In the genomic region with DNA sequence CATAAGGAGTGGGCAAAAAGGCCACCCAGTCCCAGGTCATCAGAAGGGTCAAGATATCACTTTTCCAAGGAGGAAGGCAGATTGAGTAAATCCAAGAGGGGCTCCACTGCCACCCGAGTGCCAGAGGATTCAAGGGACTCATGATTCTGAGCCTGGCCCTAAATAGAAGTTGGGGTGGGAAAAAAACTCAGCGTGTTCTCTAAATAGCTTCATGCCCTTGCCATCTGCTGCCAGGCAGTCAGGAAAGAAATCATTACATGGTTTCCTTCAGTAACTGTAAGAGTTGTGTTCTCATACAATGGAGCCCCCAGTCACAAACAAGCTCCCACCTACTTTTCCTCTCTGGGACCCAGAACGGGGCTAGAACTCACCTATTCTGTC, we compare ENCODE assay signal across 16 cellular contexts. TPM values are rescaled to one million over a fixed set of nuclear protein-coding genes. Genes with fewer than 3 reads are reported as not detected.
A peak's percentile ranks its signal among the peaks of the same experiment; 100 is the strongest.
DNase-seq lines count a peak whose midpoint lies in the region; ATAC-seq and TF ChIP-seq lines count a peak whose summit lies in the region.
"Had no signal": no experiment of that assay in that cellular context is flagged by ENCODE, and none has a peak within 500 bp of the region (broad histone marks: within the 10 kb centered on the region; RNA-seq: fewer than 3 reads in every experiment).

No MANE protein-coding gene starts in this region.

- H3K9me3 ChIP-seq in gastrocnemius medialis (no peaks in the 10 kb centered on the region), tibial artery (no peaks in the 10 kb centered on the region)
- H3K9me3 ChIP-seq: adrenal gland, HAP-1, vagina had no signal

- H4K20me1 ChIP-seq in KMS-11 (ENCODE audit: insufficient read depth) = no peaks in the 10 kb centered on the region

- ATAC-seq in activated CD8-positive, alpha-beta T cell treated with anti-CD3 and anti-CD28 coated beads, Interleukin-2, amount 10 ng/mL, durations not matched to agents 7 days and 5 days = no peak
- no peak for ATAC-seq in activated CD8-positive, alpha-beta T cell treated with anti-CD3 and anti-CD28 coated beads for 36 hours
- no peak for ATAC-seq in gastrocnemius medialis
- ATAC-seq in HG02798 (IDR thresholded peaks at IDR 0.05; ENCODE audit: poor library complexity, unreplicated experiment) = no peak
- ATAC-seq: left colon had no signal

- peaks cover 28% of the 10 kb centered on the region for H3K4me1 Mint-ChIP-seq in activated CD8-positive, alpha-beta T cell treated with anti-CD3 and anti-CD28 coated beads, Interleukin-2, amount 10 ng/mL, durations not matched to agents 7 days and 5 days (ENCODE audit: low read depth)
- H3K4me1 Mint-ChIP-seq in activated CD8-positive, alpha-beta T cell treated with anti-CD3 and anti-CD28 coated beads for 36 hours (ENCODE audit: low read depth) = peaks cover 9% of the 10 kb centered on the region
- peaks cover 15% of the 10 kb centered on the region for H3K4me1 Mint-ChIP-seq in chondrocyte (ENCODE audit: low read depth)
- H3K4me1 Mint-ChIP-seq: CD14-positive monocyte had no signal

- POLR2A ChIA-PET in activated CD8-positive, alpha-beta T cell treated with anti-CD3 and anti-CD28 coated beads, Interleukin-2, amount 10 ng/mL, durations not matched to agents 7 days and 5 days (lab: Charles Lee) = interaction anchor here (0.6 to 1.0 kb wide), 3 partner anchors 11 to 358 kb away, joined by 3 to 4 read pairs (median 3); a partner anchor contains a TSS
- POLR2A ChIA-PET in activated CD8-positive, alpha-beta T cell treated with anti-CD3 and anti-CD28 coated beads for 36 hours (lab: Charles Lee) = interaction anchor here (0.5 to 1.0 kb wide), 4 partner anchors 11 to 159 kb away, joined by 3 read pairs; a partner anchor contains a TSS

- in situ Hi-C loops in gastrocnemius medialis (cut with MboI; ENCODE audit: low sequenced_read_pairs in 4 of 4) = loop anchor here in 3 of 4 donors (25.0 kb wide), 1 partner anchor 408 kb away; a partner anchor contains a TSS

- no peak overlapping the region for H3K4me3 Mint-ChIP-seq in activated CD8-positive, alpha-beta T cell treated with anti-CD3 and anti-CD28 coated beads, Interleukin-2, amount 10 ng/mL, durations not matched to agents 7 days and 5 days
- H3K4me3 Mint-ChIP-seq in activated CD8-positive, alpha-beta T cell treated with anti-CD3 and anti-CD28 coated beads for 36 hours = no peak overlapping the region
- no peak overlapping the region for H3K4me3 Mint-ChIP-seq in chondrocyte (ENCODE audit: unreplicated experiment)
- H3K4me3 Mint-ChIP-seq: CD14-positive monocyte had no signal

- no peaks in the 10 kb centered on the region for H3K27me3 Mint-ChIP-seq in activated CD8-positive, alpha-beta T cell treated with anti-CD3 and anti-CD28 coated beads, Interleukin-2, amount 10 ng/mL, durations not matched to agents 7 days and 5 days (ENCODE audit: low read depth)
- no peaks in the 10 kb centered on the region for H3K27me3 Mint-ChIP-seq in activated CD8-positive, alpha-beta T cell treated with anti-CD3 and anti-CD28 coated beads for 36 hours
- H3K27me3 Mint-ChIP-seq in chondrocyte (ENCODE audit: low read depth) = no peaks in the 10 kb centered on the region

- H3K4me1 ChIP-seq in KMS-11 (ENCODE audit: low read depth, poor library complexity, severe bottlenecking) (peaks cover 70% of the 10 kb centered on the region), gastrocnemius medialis (peaks cover 34 to 40% of the 10 kb centered on the region in 2 donors), tibial artery (peaks cover 0 to 14% (median 6%) of the 10 kb centered on the region in 4 donors)
- H3K4me1 ChIP-seq: adrenal gland had no signal

- peak overlapping the region; percentile 97 for H3K4me2 ChIP-seq in KMS-11

- TF ChIP-seq CTCF in activated CD8-positive, alpha-beta T cell treated with anti-CD3 and anti-CD28 coated beads for 36 hours (IDR thresholded peaks at IDR 0.05) = no peak
- TF ChIP-seq CTCF in KMS-11 (conservative IDR thresholded peaks at IDR 0.05; ENCODE audit: low read depth, low read length) = no peak
- no peak for TF ChIP-seq CTCF in chondrocyte (IDR thresholded peaks at IDR 0.05)
- TF ChIP-seq CTCF in gastrocnemius medialis (IDR thresholded peaks at IDR 0.05 in 4 of 5, conservative IDR thresholded peaks at IDR 0.05 in 1 of 5) = no peak
- no peak for TF ChIP-seq CTCF in tibial artery (IDR thresholded peaks at IDR 0.05)

- CTCF ChIA-PET in activated CD8-positive, alpha-beta T cell treated with anti-CD3 and anti-CD28 coated beads, Interleukin-2, amount 10 ng/mL, durations not matched to agents 7 days and 5 days (lab: Charles Lee) = interaction anchor here (1.1 to 4.1 kb wide), 4 partner anchors 8 to 144 kb away, joined by 3 to 37 read pairs (median 4); no protein-coding TSS in a partner anchor
- CTCF ChIA-PET in activated CD8-positive, alpha-beta T cell treated with anti-CD3 and anti-CD28 coated beads for 36 hours (lab: Charles Lee) = interaction anchor here (0.6 to 5.7 kb wide), 2 partner anchors 8 to 292 kb away, joined by 3 to 41 read pairs; no protein-coding TSS in a partner anchor

- H3K36me3 ChIP-seq in KMS-11 (ENCODE audit: insufficient read depth) (no peaks in the 10 kb centered on the region), gastrocnemius medialis (no peaks in the 10 kb centered on the region), tibial artery (no peaks in the 10 kb centered on the region)
- H3K36me3 ChIP-seq: adrenal gland, HAP-1, vagina had no signal

- no peaks in the 10 kb centered on the region for H3K36me3 Mint-ChIP-seq in activated CD8-positive, alpha-beta T cell treated with anti-CD3 and anti-CD28 coated beads, Interleukin-2, amount 10 ng/mL, durations not matched to agents 7 days and 5 days (ENCODE audit: low read depth)
- no peaks in the 10 kb centered on the region for H3K36me3 Mint-ChIP-seq in activated CD8-positive, alpha-beta T cell treated with anti-CD3 and anti-CD28 coated beads for 36 hours (ENCODE audit: low read depth)
- H3K36me3 Mint-ChIP-seq in chondrocyte (ENCODE audit: low read depth) = no peaks in the 10 kb centered on the region

- H3K79me2 ChIP-seq in KMS-11 (ENCODE audit: insufficient read depth, low read depth) = no peaks in the 10 kb centered on the region

- H3K4me3 ChIP-seq in KMS-11 (IDR thresholded peaks at IDR 0.05; ENCODE audit: insufficient read depth, low read depth, low read length) = no peak overlapping the region
- H3K4me3 ChIP-seq in gastrocnemius medialis = no peak overlapping the region
- no peak overlapping the region for H3K4me3 ChIP-seq in tibial artery
- H3K4me3 ChIP-seq: adrenal gland, HAP-1, vagina had no signal

- H3K9ac ChIP-seq in KMS-11 = peak overlapping the region; percentile 48; the same call in 1 of the 2 replicates

- no peaks in the 10 kb centered on the region for H3K9me3 Mint-ChIP-seq in activated CD8-positive, alpha-beta T cell treated with anti-CD3 and anti-CD28 coated beads, Interleukin-2, amount 10 ng/mL, durations not matched to agents 7 days and 5 days (ENCODE audit: insufficient read depth)
- H3K9me3 Mint-ChIP-seq in activated CD8-positive, alpha-beta T cell treated with anti-CD3 and anti-CD28 coated beads for 36 hours = no peaks in the 10 kb centered on the region
- no peaks in the 10 kb centered on the region for H3K9me3 Mint-ChIP-seq in chondrocyte (ENCODE audit: low read depth)
- H3K9me3 Mint-ChIP-seq: CD14-positive monocyte had no signal

- no peak for DNase-seq in activated CD8-positive, alpha-beta T cell treated with anti-CD3 and anti-CD28 coated beads, Interleukin-2, amount 10 ng/mL, durations not matched to agents 7 days and 5 days
- no peak for DNase-seq in activated CD8-positive, alpha-beta T cell treated with anti-CD3 and anti-CD28 coated beads for 36 hours
- DNase-seq in chondrocyte (ENCODE audit: low spot score) = peak; percentile 26
- DNase-seq in gastrocnemius medialis = no peak
- DNase-seq in tibial artery = no peak
- DNase-seq in amniotic stem cell (lab: John Stamatoyannopoulos, UW) = no peak
- DNase-seq: adrenal gland; DMS153; erythroblast; left colon; stimulated activated CD4-positive, alpha-beta T cell treated with anti-CD3 and anti-CD28 coated beads, Interleukin-12 subunit alpha, Interleukin-12 subunit beta, amount 100 ng/mL, for 4 hours had no signal

- peak overlapping the region; percentile 3 for H3K27ac Mint-ChIP-seq in activated CD8-positive, alpha-beta T cell treated with anti-CD3 and anti-CD28 coated beads, Interleukin-2, amount 10 ng/mL, durations not matched to agents 7 days and 5 days
- H3K27ac Mint-ChIP-seq in activated CD8-positive, alpha-beta T cell treated with anti-CD3 and anti-CD28 coated beads for 36 hours = no peak overlapping the region
- H3K27ac Mint-ChIP-seq in chondrocyte (ENCODE audit: unreplicated experiment) = no peak overlapping the region
- H3K27ac Mint-ChIP-seq: CD14-positive monocyte had no signal

- peak overlapping the region; percentile 68 for H2AFZ ChIP-seq in KMS-11 (ENCODE audit: low read depth)

- intact Hi-C loops in activated CD8-positive, alpha-beta T cell treated with anti-CD3 and anti-CD28 coated beads for 36 hours (cut with micrococcal nuclease) = no loop called here
- intact Hi-C loops in gastrocnemius medialis (cut with DNase I; ENCODE audit: low total_unique reads) (no loop called here), tibial artery (cut with DNase I; ENCODE audit: low total_unique reads) (no loop called here)

- peak overlapping the region; percentile 91 for H3K27ac ChIP-seq in KMS-11
- H3K27ac ChIP-seq in gastrocnemius medialis = peak overlapping the region; percentile 70 to 78 (median 71)
- no peak overlapping the region for H3K27ac ChIP-seq in tibial artery
- H3K27ac ChIP-seq: adrenal gland, vagina had no signal

- no peak for TF ChIP-seq POLR2A in gastrocnemius medialis (IDR thresholded peaks at IDR 0.05)

- H3K27me3 ChIP-seq in KMS-11 (ENCODE audit: insufficient read depth, low read depth) (no peaks in the 10 kb centered on the region), gastrocnemius medialis (no peaks in the 10 kb centered on the region), tibial artery (no peaks in the 10 kb centered on the region)
- H3K27me3 ChIP-seq: adrenal gland, vagina had no signal

RNA-seq across cellular contexts. Expression of a gene that starts 37.2 kb away (rescaled TPM):
- 10 to 100 TPM; 51.2 to 56.4 TPM for total RNA-seq in activated CD8-positive, alpha-beta T cell treated with anti-CD3 and anti-CD28 coated beads, Interleukin-2, amount 10 ng/mL, durations not matched to agents 7 days and 5 days
- 10 to 100 TPM; 49.7 to 55.4 TPM for total RNA-seq in activated CD8-positive, alpha-beta T cell treated with anti-CD3 and anti-CD28 coated beads for 36 hours
- 76.8 to 95.5 TPM (median 77.1 TPM) in 3 replicates for total RNA-seq in chondrocyte
- 100 to 1,000 TPM; 142 to 197 (median 157) TPM for total RNA-seq in gastrocnemius medialis

RNA-seq across cellular contexts. Expression of a gene that starts 53.1 kb away (rescaled TPM):
- total RNA-seq in activated CD8-positive, alpha-beta T cell treated with anti-CD3 and anti-CD28 coated beads, Interleukin-2, amount 10 ng/mL, durations not matched to agents 7 days and 5 days = 10 to 100 TPM; 20.8 to 22.6 TPM
- total RNA-seq in activated CD8-positive, alpha-beta T cell treated with anti-CD3 and anti-CD28 coated beads for 36 hours = 10 to 100 TPM; 29.3 to 30.5 TPM
- total RNA-seq in chondrocyte (48.1 to 50.7 TPM (median 48.2 TPM) in 3 replicates), gastrocnemius medialis (10 to 100 TPM; 11.4 to 18.3 (median 13.6) TPM)

Comparison
In these comparisons a context has a peak if more than half of its experiments do, and no peak if none do; other contexts are left out.
1. H3K27ac ChIP-seq: peak in KMS-11 (single experiment) and gastrocnemius medialis (4 of 4); none in tibial artery (0 of 2).